In genomic region chr14:57071639-57072038, GRCh38 we compare ENCODE assay signal across 15 cellular contexts.
A peak's percentile ranks its signal among the peaks of the same experiment; 100 is the strongest.
DNase-seq lines count a peak whose midpoint lies in the region; ATAC-seq lines count a peak whose summit lies in the region.
"Had no signal": no experiment of that assay in that cellular context is flagged by ENCODE, and none has a peak within 500 bp of the region (broad histone marks: within the 10 kb centered on the region; RNA-seq: fewer than 3 reads in every experiment).

No MANE protein-coding gene starts in this region.

- intact Hi-C loops in aorta (cut with DNase I) (no loop called here), left colon (cut with DNase I, micrococcal nuclease) (no loop called here)

- H4K5ac ChIP-seq in mesendoderm (ENCODE audit: low read length), result no peak overlapping the region

- no peak overlapping the region for H3K4ac ChIP-seq in mesendoderm (ENCODE audit: low read depth, low read length)

- H2AK5ac ChIP-seq in mesendoderm (ENCODE audit: low read length), result no peak overlapping the region

- no peaks in the 10 kb centered on the region for H3K79me1 ChIP-seq in mesendoderm (ENCODE audit: low read length)

- H4K8ac ChIP-seq in mesendoderm (ENCODE audit: low read depth, low read length), result no peak overlapping the region

- no peak overlapping the region for H3K23ac ChIP-seq in mesendoderm (ENCODE audit: low read length)

- H3K4me1 ChIP-seq in mesendoderm (ENCODE audit: control insufficient read depth, low read depth, low read length) (no peaks in the 10 kb centered on the region), aorta (ENCODE audit: control insufficient read depth in 1 of 2, insufficient read depth in 2 of 2, low read length in 2 of 2) (no peaks in the 10 kb centered on the region)
- H3K4me1 ChIP-seq: Caco-2 had no signal

- H3K27ac ChIP-seq in mesendoderm (ENCODE audit: low read depth, low read length) (no peak overlapping the region), aorta (ENCODE audit: low read depth in 1 of 2, low read length in 2 of 2) (no peak overlapping the region)
- H3K27ac ChIP-seq: C4-2B, HL-60 had no signal

- H3K79me2 ChIP-seq in mesendoderm (ENCODE audit: control insufficient read depth, insufficient read depth, low read length), result no peaks in the 10 kb centered on the region

- H3K18ac ChIP-seq in mesendoderm (ENCODE audit: low read length), result peak overlapping the region; percentile 60

- H3K36me3 ChIP-seq in mesendoderm (ENCODE audit: control insufficient read depth, insufficient read depth, low read length) (no peaks in the 10 kb centered on the region), aorta (ENCODE audit: control insufficient read depth in 1 of 2, insufficient read depth in 2 of 2, low read length in 1 of 2) (no peaks in the 10 kb centered on the region)

- no peak overlapping the region for H3K4me2 ChIP-seq in mesendoderm (ENCODE audit: low read length)

- WGBS in mesendoderm (ENCODE audit: extremely low coverage, insufficient coverage, low lambda C conversion rate), result no CpG with 5 or more reads among the region's 1 CpG
- WGBS in aorta, 2 donors, result 80 to 88% methylated on average over 1 of the region's 1 CpG

- H2BK5ac ChIP-seq in mesendoderm (ENCODE audit: low read length), result no peak overlapping the region

- no peak overlapping the region for H3K9ac ChIP-seq in mesendoderm (ENCODE audit: low read length)

- no peaks in the 10 kb centered on the region for H3K27me3 ChIP-seq in mesendoderm (ENCODE audit: insufficient read depth, low read length, poor library complexity)
- H3K27me3 ChIP-seq in aorta (ENCODE audit: control insufficient read depth in 1 of 2, insufficient read depth in 2 of 2, low read length in 1 of 2), result no peaks in the 10 kb centered on the region

- H3K56ac ChIP-seq in mesendoderm (ENCODE audit: low read length), result no peak overlapping the region

- ATAC-seq in aorta (ENCODE audit: low FRiP score), result no peak
- no peak for ATAC-seq in left colon
- ATAC-seq: GM12878 had no signal

- no peak overlapping the region for H2BK120ac ChIP-seq in mesendoderm (ENCODE audit: low read depth, low read length)

- H3K4me3 ChIP-seq in mesendoderm (ENCODE audit: low read length), result no peak overlapping the region
- H3K4me3 ChIP-seq in aorta (ENCODE audit: low read length in 2 of 2), result no peak overlapping the region
- H3K4me3 ChIP-seq: GM12878 had no signal

- DNase-seq in G401 (ENCODE audit: low spot score) (peak; percentile 49), NCI-H82 treated with DMSO at 0.1 percent for 48 hours (lab: John Stamatoyannopoulos, UW; ENCODE audit: unreplicated experiment) (peak; percentile 97), mesendoderm (no peak), aorta (no peak), left colon (no peak)
- no peak for DNase-seq in activated CD4-positive, alpha-beta T cell treated with anti-CD3 and anti-CD28 coated beads, Interleukin-2, amount 50 U/mL, for 1 hour
- DNase-seq: ACHN; Caco-2; CD4-positive, alpha-beta T cell; DMS153; DMS79; H9 had no signal

- no peaks in the 10 kb centered on the region for H3K9me3 ChIP-seq in aorta (ENCODE audit: control insufficient read depth, low read length)
- H3K9me3 ChIP-seq: Caco-2 had no signal

- H2BK15ac ChIP-seq in mesendoderm (replicated peaks; ENCODE audit: low read depth), result no peak overlapping the region

- in situ Hi-C loops in G401 (cut with HindIII; ENCODE audit: low sequenced_read_pairs), result no loop called here

Comparison
In these comparisons a context has a peak if more than half of its experiments do, and no peak if none do; other contexts are left out.
1. DNase-seq: peak in G401 (single experiment) and NCI-H82 treated with DMSO at 0.1 percent for 48 hours (single experiment); none in mesendoderm (single experiment), aorta (0 of 2), activated CD4-positive, alpha-beta T cell treated with anti-CD3 and anti-CD28 coated beads, Interleukin-2, amount 50 U/mL, for 1 hour (single experiment) and left colon (0 of 2).